Comparison of ENCODE assay signal across 27 cellular contexts in the genomic region with DNA sequence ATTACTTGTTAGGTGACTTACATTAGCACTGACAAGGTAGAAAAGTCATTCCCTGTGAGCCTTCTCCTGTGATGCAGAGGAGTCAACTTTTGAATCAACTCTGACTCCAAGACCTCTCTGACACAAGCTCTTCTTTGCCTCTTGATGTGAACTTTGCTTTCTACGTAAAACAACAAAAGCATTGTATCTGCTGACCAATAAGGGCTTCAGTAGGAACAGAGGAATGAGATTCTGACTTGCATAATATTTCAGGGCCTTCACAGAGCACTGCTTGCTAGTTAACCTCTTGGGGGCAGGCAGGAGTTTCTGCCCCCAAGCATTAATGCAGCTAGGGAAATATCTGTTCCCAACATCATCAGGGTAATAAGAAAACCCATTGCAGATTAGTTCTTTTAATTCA.
DNase-seq lines count a peak whose midpoint lies in the region; ATAC-seq, FAIRE-seq and TF ChIP-seq lines count a peak whose summit lies in the region.
"Had no signal": no experiment of that assay in that cellular context is flagged by ENCODE, and none has a peak within 500 bp of the region (broad histone marks: within the 10 kb centered on the region; RNA-seq: fewer than 3 reads in every experiment).

No MANE protein-coding gene starts in this region.

- no peaks in the 10 kb centered on the region for H3K4me1 Mint-ChIP-seq in chondrocyte (ENCODE audit: low read depth)

- no peaks in the 10 kb centered on the region for H4K20me1 ChIP-seq in OCI-LY3 (ENCODE audit: insufficient read depth, low read length)

- H3K36me3 ChIP-seq in OCI-LY3 (replicated peaks; ENCODE audit: low read depth, low read length) (no peaks in the 10 kb centered on the region), small intestine (ENCODE audit: control insufficient read depth in 2 of 2, insufficient read depth in 2 of 2, low read length in 2 of 2) (no peaks in the 10 kb centered on the region)
- H3K36me3 ChIP-seq: MG63, Peyer's patch had no signal

- ATAC-seq in foreskin keratinocyte = no peak
- no peak for ATAC-seq in Right ventricle myocardium superior (ENCODE audit: poor library complexity)

- FAIRE-seq in small intestine (lab: Jason Lieb, UNC) = no peak
- FAIRE-seq: GM19239, H54, HTR-8/SVneo had no signal

- H3K27me3 Mint-ChIP-seq in chondrocyte (ENCODE audit: low read depth) = no peaks in the 10 kb centered on the region

- WGBS in small intestine, 3 donors = 30 to 73% (median 32%) methylated on average over 1 of the region's 1 CpG

- H3K4me1 ChIP-seq in OCI-LY3 (ENCODE audit: low read length) (peaks cover 6% of the 10 kb centered on the region), foreskin keratinocyte (no peaks in the 10 kb centered on the region), small intestine (ENCODE audit: control insufficient read depth in 2 of 2, insufficient read depth in 1 of 2, low read depth in 1 of 2, low read length in 1 of 2) (no peaks in the 10 kb centered on the region)
- H3K4me1 ChIP-seq: Peyer's patch had no signal

- no peaks in the 10 kb centered on the region for H3K36me3 Mint-ChIP-seq in chondrocyte (ENCODE audit: low read depth)

- H3K27me3 ChIP-seq in OCI-LY3 (ENCODE audit: low read depth, low read length) = no peaks in the 10 kb centered on the region
- H3K27me3 ChIP-seq in foreskin keratinocyte = no peaks in the 10 kb centered on the region
- H3K27me3 ChIP-seq in small intestine (ENCODE audit: control insufficient read depth in 2 of 2, insufficient read depth in 2 of 2, low read length in 2 of 2) = no peaks in the 10 kb centered on the region
- H3K27me3 ChIP-seq: MG63, Peyer's patch had no signal

- H3K4me2 ChIP-seq in OCI-LY3 (ENCODE audit: low read length) = no peak overlapping the region
- H3K4me2 ChIP-seq: SK-N-SH had no signal

- no peak overlapping the region for H2AFZ ChIP-seq in OCI-LY3 (ENCODE audit: low read depth, low read length)

- no peaks in the 10 kb centered on the region for H3K9me3 Mint-ChIP-seq in chondrocyte (ENCODE audit: low read depth)

- H3K4me3 ChIP-seq in OCI-LY3 (ENCODE audit: low read length) = no peak overlapping the region
- H3K4me3 ChIP-seq in small intestine (ENCODE audit: low read depth in 1 of 2, low read length in 2 of 2) = no peak overlapping the region
- H3K4me3 ChIP-seq: MG63, Peyer's patch had no signal

- no peak overlapping the region for H3K27ac Mint-ChIP-seq in chondrocyte (ENCODE audit: unreplicated experiment)

- H3K79me2 ChIP-seq in OCI-LY3 (ENCODE audit: low read length) = no peaks in the 10 kb centered on the region

- no peak overlapping the region for H3K9ac ChIP-seq in OCI-LY3 (ENCODE audit: low read length)
- H3K9ac ChIP-seq: SK-N-SH had no signal

- H3K27ac ChIP-seq in OCI-LY3 (ENCODE audit: low read length) (no peak overlapping the region), foreskin keratinocyte (no peak overlapping the region), small intestine (ENCODE audit: low read depth in 1 of 2, low read length in 1 of 2) (no peak overlapping the region)
- H3K27ac ChIP-seq: 22Rv1, Peyer's patch had no signal

- no peaks in the 10 kb centered on the region for H3K9me3 ChIP-seq in OCI-LY3 (ENCODE audit: insufficient read depth, low read length)
- no peaks in the 10 kb centered on the region for H3K9me3 ChIP-seq in small intestine (ENCODE audit: control insufficient read depth, low read depth)
- H3K9me3 ChIP-seq: MG63, Peyer's patch had no signal

- peak; percentile 48 for TF ChIP-seq CTCF in OCI-LY3 (IDR thresholded peaks at IDR 0.05; ENCODE audit: low read depth, low read length)
- peak; percentile 9 for TF ChIP-seq CTCF in foreskin keratinocyte (conservative IDR thresholded peaks at IDR 0.05)
- no peak for TF ChIP-seq CTCF in chondrocyte (IDR thresholded peaks at IDR 0.05)

- intact Hi-C loops in Right ventricle myocardium superior (cut with DNase I) = no loop called here

- DNase-seq in NCI-H82 (lab: John Stamatoyannopoulos, UW) = peak; percentile 7
- no peak for DNase-seq in NCI-H82 treated with DMSO at 0.1 percent for 48 hours (lab: John Stamatoyannopoulos, UW; ENCODE audit: unreplicated experiment)
- no peak for DNase-seq in foreskin keratinocyte
- peak; percentile 8 for DNase-seq in small intestine
- DNase-seq in chondrocyte (ENCODE audit: low spot score) = no peak
- no peak for DNase-seq in NCI-H345 (lab: John Stamatoyannopoulos, UW)
- no peak for DNase-seq in Right ventricle myocardium superior
- DNase-seq: DMS153; KBM-7; MG63; NCI-H1092; NCI-H1417 treated with DMSO at 0.1 percent for 48 hours; NCI-H187; NCI-H2081 treated with DMSO at 0.1 percent for 48 hours; NCI-H2171; NCI-H226; NCI-H510A treated with DMSO at 0.1 percent for 48 hours; NK-92 treated with Interleukin-12 subunit alpha and Interleukin-12 subunit beta, amount 100 ng/mL, for 24 hours; Peyer's patch; SIG-M5; SK-N-SH; SW 1271 had no signal

- no peak overlapping the region for H3K4me3 Mint-ChIP-seq in chondrocyte (ENCODE audit: unreplicated experiment)

Comparison
In these comparisons a context has a peak if more than half of its experiments do, and no peak if none do; other contexts are left out.
1. DNase-seq: peak in NCI-H82 (single experiment) and small intestine (single experiment); none in NCI-H82 treated with DMSO at 0.1 percent for 48 hours (single experiment), foreskin keratinocyte (0 of 2), chondrocyte (single experiment), NCI-H345 (single experiment) and Right ventricle myocardium superior (single experiment).